23 cellular contexts compared by ENCODE assay signal in the genomic region with DNA sequence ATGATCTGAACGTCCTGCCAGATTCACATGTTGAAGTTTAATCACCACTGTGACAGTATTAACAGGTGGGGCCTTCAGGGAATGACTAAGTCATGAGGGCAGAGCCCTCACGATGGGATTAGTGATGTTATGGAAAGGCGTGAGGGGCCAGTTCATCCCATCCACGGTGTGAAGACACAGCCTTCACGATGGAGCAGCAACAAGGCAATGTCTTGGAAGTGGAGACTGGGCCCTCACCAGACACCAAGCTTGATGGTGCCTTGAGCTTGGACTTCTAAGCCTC.
"Had no signal": no experiment of that assay in that cellular context is flagged by ENCODE, and none has a peak within 500 bp of the region (broad histone marks: within the 10 kb centered on the region; RNA-seq: fewer than 3 reads in every experiment).

No MANE protein-coding gene starts in this region.

- H3K4me3 ChIP-seq: coronary artery, hepatocyte, prostate gland, right lobe of liver, spleen, stomach, thoracic aorta, transverse colon had no signal

- H3K4me1 ChIP-seq: parathyroid adenoma had no signal

- FAIRE-seq: endothelial cell of umbilical vein, kidney had no signal

- DNase-seq: effector CD4-positive, alpha-beta T cell; endodermal cell; foreskin melanocyte; kidney; left colon; mesendoderm; naive B cell; occipital lobe; right lobe of liver; spleen; stimulated activated CD4-positive, alpha-beta T cell treated with anti-CD3 and anti-CD28 coated beads, Interleukin-15, amount 100 ng/mL, for 24 hours; stimulated activated CD4-positive, alpha-beta T cell treated with anti-CD3 and anti-CD28 coated beads, Interleukin-1b, Interleukin-23, amount 100 ng/mL, for 48 hours; stimulated activated CD4-positive, alpha-beta T cell treated with anti-CD3 and anti-CD28 coated beads, Interleukin-4, amount 100 ng/mL, for 24 hours; stomach had no signal

- H3K36me3 Mint-ChIP-seq: naive B cell had no signal

- H3K9me3 ChIP-seq: prostate gland, right lobe of liver, spleen, stomach, thoracic aorta, transverse colon had no signal

- H3K27me3 ChIP-seq: hepatocyte, right lobe of liver, spleen, stomach, transverse colon had no signal

- H3K4me2 ChIP-seq: hepatocyte had no signal

- H2AFZ ChIP-seq: hepatocyte, parathyroid adenoma had no signal

- H3K27ac ChIP-seq: hepatocyte, parathyroid adenoma, right lobe of liver, spleen, transverse colon had no signal

- H3K4me3 Mint-ChIP-seq: endodermal cell; nephron; stimulated activated memory B cell treated with anti-CD40 and anti-IgM and Interleukin-4, amounts not matched to agents 10 μg/mL and 1 μg/mL and 100 μg/mL, for 72 hours had no signal

- H3K9me3 Mint-ChIP-seq: endodermal cell; naive B cell; nephron; stimulated activated memory B cell treated with anti-CD40 and anti-IgM and Interleukin-4, amounts not matched to agents 10 μg/mL and 1 μg/mL and 100 μg/mL, for 72 hours had no signal

- H3K27ac Mint-ChIP-seq: endodermal cell, nephron had no signal

- H3K27me3 Mint-ChIP-seq: naive B cell; stimulated activated memory B cell treated with anti-CD40 and anti-IgM and Interleukin-4, amounts not matched to agents 10 μg/mL and 1 μg/mL and 100 μg/mL, for 72 hours had no signal

- H3K9ac ChIP-seq: parathyroid adenoma had no signal

- H3K79me2 ChIP-seq: hepatocyte, parathyroid adenoma had no signal

- ATAC-seq: right lobe of liver; stimulated activated memory B cell treated with anti-CD40 and anti-IgM and Interleukin-4, amounts not matched to agents 10 μg/mL and 1 μg/mL and 100 μg/mL, for 72 hours had no signal

- H3K36me3 ChIP-seq: prostate gland, thoracic aorta, transverse colon had no signal
